In genomic region chr22:49827853-49828598, GRCh38 we compare ENCODE assay signal across 8 cellular contexts.
DNase-seq lines count a peak whose midpoint lies in the region; ATAC-seq and TF ChIP-seq lines count a peak whose summit lies in the region.

Gene BRD1, minus strand, starts transcription at chr22:49827873. Its CDS starts 3,556 bp downstream, at chr22:49824317.

- peak within 1 kb of the TSS; percentile 97 for H3K4me2 ChIP-seq in Loucy (ENCODE audit: low read depth, low read length, poor library complexity, severe bottlenecking)

- no peaks in the 10 kb centered on the region for H3K9me3 ChIP-seq in Loucy (ENCODE audit: insufficient read depth, low read depth, low read length)

- peak within 1 kb of the TSS; percentile 92 for H3K9ac ChIP-seq in Loucy (ENCODE audit: low read depth, low read length, poor library complexity, severe bottlenecking)

- peak within 1 kb of the TSS; percentile 82 for H3K4me3 ChIP-seq in Loucy (ENCODE audit: low read length, poor library complexity, severe bottlenecking)

- peak within 1 kb of the TSS; percentile 69 for H3K27ac ChIP-seq in cingulate gyrus (ENCODE audit: low read depth, low read length)
- H3K27ac ChIP-seq in layer of hippocampus (ENCODE audit: low read depth, low read length), result peak within 1 kb of the TSS; percentile 78

- TF ChIP-seq CTCF in Loucy (conservative IDR thresholded peaks at IDR 0.05; ENCODE audit: low read length), result no peak

- H3K4me1 ChIP-seq in Loucy (ENCODE audit: insufficient read depth, low read length, poor library complexity, severe bottlenecking), result peaks cover 48% of the 10 kb centered on the region

- H3F3A ChIP-seq in Loucy (ENCODE audit: low read depth), result no peaks in the 10 kb centered on the region

- peaks cover 40% of the 10 kb centered on the region for H4K20me1 ChIP-seq in Loucy (ENCODE audit: insufficient read depth, low read length, poor library complexity, severe bottlenecking)

- H3K79me2 ChIP-seq in Loucy (ENCODE audit: insufficient read depth, low read length), result peaks cover 56% of the 10 kb centered on the region

- no peak for ATAC-seq in GM18873 (IDR thresholded peaks at IDR 0.05; ENCODE audit: low FRiP score, unreplicated experiment)

- H3K36me3 ChIP-seq in Loucy (ENCODE audit: insufficient read depth, low read length), result peaks cover 13% of the 10 kb centered on the region; the same call in 1 of the 2 replicates

- H3K9me2 ChIP-seq in Loucy (replicated peaks; ENCODE audit: low read depth, low read length), result no peaks in the 10 kb centered on the region

- DNase-seq in NCI-H1694 treated with DMSO at 0.1 percent for 48 hours (lab: John Stamatoyannopoulos, UW) (peak; percentile 12), NCI-H1694 (lab: John Stamatoyannopoulos, UW) (no peak)
- DNase-seq in activated CD4-positive, alpha-beta T cell treated with anti-CD3 and anti-CD28 coated beads for 1 hour, result peak; percentile 40
- DNase-seq in stimulated activated CD4-positive, alpha-beta T cell treated with anti-CD3 and anti-CD28 coated beads, Interleukin-2, amount 100 ng/mL, for 24 hours, result peak; percentile 56 to 73

- peak within 1 kb of the TSS; percentile 82 for H2AFZ ChIP-seq in Loucy (ENCODE audit: low read length)

- H3K27me3 ChIP-seq in Loucy (ENCODE audit: insufficient read depth, low read length, poor library complexity, severe bottlenecking) (no peaks in the 10 kb centered on the region), layer of hippocampus (ENCODE audit: control insufficient read depth, insufficient read depth, low read length) (no peaks in the 10 kb centered on the region)
